8 cellular contexts compared by ENCODE assay signal in the genomic region with DNA sequence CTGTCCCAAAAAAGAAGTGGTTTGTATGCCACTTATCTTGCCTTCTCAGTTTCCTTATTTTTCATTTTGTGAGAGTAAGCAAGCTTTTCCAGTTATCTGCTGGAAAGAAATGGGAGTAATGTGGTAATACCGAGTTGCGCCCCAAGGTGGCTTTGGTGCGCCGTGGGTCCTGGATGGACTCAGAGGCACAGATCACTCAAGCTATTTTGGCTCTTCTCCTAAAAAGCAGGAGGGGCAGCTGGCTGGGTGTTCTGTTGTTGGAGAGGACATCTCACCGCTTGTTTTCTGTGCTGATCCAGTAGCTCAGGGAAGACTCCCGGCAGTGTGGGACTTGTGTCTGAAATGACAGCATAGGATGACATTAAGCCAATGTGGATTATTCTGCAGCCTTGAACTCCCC. TPM values are rescaled to one million over a fixed set of nuclear protein-coding genes. Genes with fewer than 3 reads are reported as not detected.
DNase-seq lines count a peak whose midpoint lies in the region; ATAC-seq and TF ChIP-seq lines count a peak whose summit lies in the region.

No MANE protein-coding gene starts in this region.

- H3K27me3 Mint-ChIP-seq in natural killer cell (ENCODE audit: low read depth in 2 of 2): no peaks in the 10 kb centered on the region
- H3K27me3 Mint-ChIP-seq in natural killer cell treated with Interleukin-12 subunit alpha and Interleukin-12 subunit beta and Interleukin-15 and Interleukin-18, amount 100 ng/mL, for 72 hours: no peaks in the 10 kb centered on the region

- H3K4me3 Mint-ChIP-seq in natural killer cell: no peak overlapping the region
- H3K4me3 Mint-ChIP-seq in natural killer cell treated with Interleukin-12 subunit alpha and Interleukin-12 subunit beta and Interleukin-15 and Interleukin-18, amount 100 ng/mL, for 72 hours: no peak overlapping the region

- H3K4me3 ChIP-seq in Peyer's patch: no peak overlapping the region
- H3K4me3 ChIP-seq in brain microvascular endothelial cell (ENCODE audit: low read depth, low read length): no peak overlapping the region
- H3K4me3 ChIP-seq in left lung: no peak overlapping the region

- H3K36me3 ChIP-seq in Peyer's patch (peaks cover 0 to 65% (median 0%) of the 10 kb centered on the region in 3 donors), brain microvascular endothelial cell (replicated peaks) (peaks cover 64% of the 10 kb centered on the region), left lung (peaks cover 0 to 82% of the 10 kb centered on the region in 2 donors)

- H3K27ac ChIP-seq in Peyer's patch (no peak overlapping the region), brain microvascular endothelial cell (no peak overlapping the region), left lung (no peak overlapping the region)

- no peaks in the 10 kb centered on the region for H3K9me3 Mint-ChIP-seq in natural killer cell
- no peaks in the 10 kb centered on the region for H3K9me3 Mint-ChIP-seq in natural killer cell treated with Interleukin-12 subunit alpha and Interleukin-12 subunit beta and Interleukin-15 and Interleukin-18, amount 100 ng/mL, for 72 hours

- peaks cover 7% of the 10 kb centered on the region for H3K36me3 Mint-ChIP-seq in natural killer cell
- H3K36me3 Mint-ChIP-seq in natural killer cell treated with Interleukin-12 subunit alpha and Interleukin-12 subunit beta and Interleukin-15 and Interleukin-18, amount 100 ng/mL, for 72 hours: peaks cover 19% of the 10 kb centered on the region

- TF ChIP-seq CTCF in natural killer cell (IDR thresholded peaks at IDR 0.05) (peak; percentile 49), Peyer's patch (IDR thresholded peaks at IDR 0.05) (peak; percentile 37 to 52 (median 45)), brain microvascular endothelial cell (IDR thresholded peaks at IDR 0.05; ENCODE audit: low read depth, low read length, missing control alignments) (peak; percentile 69), left lung (IDR thresholded peaks at IDR 0.05) (peak; percentile 13 to 45)

- H3K9me3 ChIP-seq in Peyer's patch: no peaks in the 10 kb centered on the region
- no peaks in the 10 kb centered on the region for H3K9me3 ChIP-seq in left lung

- H3K27me3 ChIP-seq in Peyer's patch: no peaks in the 10 kb centered on the region
- H3K27me3 ChIP-seq in brain microvascular endothelial cell (replicated peaks): no peaks in the 10 kb centered on the region
- H3K27me3 ChIP-seq in left lung: no peaks in the 10 kb centered on the region

- DNase-seq in natural killer cell (no peak), Peyer's patch (peak in 2 of 3 donors; percentile 62 to 75), brain microvascular endothelial cell (peak; percentile 26), left lung (peak in 1 of 2 donors; percentile 84), DMS79 treated with DMSO at 0.1 percent for 48 hours (lab: John Stamatoyannopoulos, UW) (no peak)
- no peak for DNase-seq in natural killer cell treated with Interleukin-12 subunit alpha and Interleukin-12 subunit beta and Interleukin-15 and Interleukin-18, amount 100 ng/mL, for 72 hours (ENCODE audit: low spot score)

- H3K27ac Mint-ChIP-seq in natural killer cell: peak overlapping the region; percentile 16 to 63
- no peak overlapping the region for H3K27ac Mint-ChIP-seq in natural killer cell treated with Interleukin-12 subunit alpha and Interleukin-12 subunit beta and Interleukin-15 and Interleukin-18, amount 100 ng/mL, for 72 hours

- intact Hi-C loops in natural killer cell (cut with micrococcal nuclease): no loop called here
- intact Hi-C loops in left lung (cut with DNase I): no loop called here

- in situ Hi-C loops in brain microvascular endothelial cell (cut with HindIII; ENCODE audit: low pct_ligation_motif_present, low sequenced_read_pairs): no loop called here

- H3K4me1 Mint-ChIP-seq in natural killer cell: peaks cover 38 to 40% of the 10 kb centered on the region in 2 donors
- peaks cover 45 to 47% of the 10 kb centered on the region in 2 donors for H3K4me1 Mint-ChIP-seq in natural killer cell treated with Interleukin-12 subunit alpha and Interleukin-12 subunit beta and Interleukin-15 and Interleukin-18, amount 100 ng/mL, for 72 hours (ENCODE audit: low read depth in 2 of 2)

- no peak for TF ChIP-seq POLR2A in Peyer's patch (IDR thresholded peaks at IDR 0.05)

- H3K4me1 ChIP-seq in Peyer's patch (peaks cover 0 to 4% (median 1%) of the 10 kb centered on the region in 4 donors), left lung (peaks cover 0 to 27% of the 10 kb centered on the region in 2 donors)

- no peak for ATAC-seq in natural killer cell
- no peak for ATAC-seq in natural killer cell treated with Interleukin-12 subunit alpha and Interleukin-12 subunit beta and Interleukin-15 and Interleukin-18, amount 100 ng/mL, for 72 hours
- peak; percentile 32 for ATAC-seq in left lung
- no peak for ATAC-seq in GM21515 (IDR thresholded peaks at IDR 0.05; ENCODE audit: unreplicated experiment)
- ATAC-seq in HG02610 (IDR thresholded peaks at IDR 0.05; ENCODE audit: unreplicated experiment): no peak

RNA-seq across cellular contexts. Expression of gene PRKRIP1, which starts 16.4 kb away (rescaled TPM):
- total RNA-seq in natural killer cell (10 to 100 TPM; 38.2 to 44.2 (median 39.5) TPM), Peyer's patch (10 to 100 TPM; 20.7 to 63.5 (median 38.2) TPM), left lung (10 to 100 TPM; 17.1 to 18.8 TPM)
- total RNA-seq in natural killer cell treated with Interleukin-12 subunit alpha and Interleukin-12 subunit beta and Interleukin-15 and Interleukin-18, amount 100 ng/mL, for 72 hours: 10 to 100 TPM; 26.7 to 39.5 TPM

RNA-seq across cellular contexts. Expression of gene ORAI2, which starts 20.8 kb away (rescaled TPM):
- total RNA-seq in natural killer cell (10 to 100 TPM; 39.1 to 55.0 (median 41.3) TPM), Peyer's patch (10 to 100 TPM in 1 of 4 donors, 1 to 10 TPM in 3; 2.1 to 39.6 (median 4.2) TPM), left lung (10 to 100 TPM; 22.3 to 38.2 TPM)
- 10 to 100 TPM; 56.5 to 70.4 TPM for total RNA-seq in natural killer cell treated with Interleukin-12 subunit alpha and Interleukin-12 subunit beta and Interleukin-15 and Interleukin-18, amount 100 ng/mL, for 72 hours

RNA-seq across cellular contexts. Expression of gene ALKBH4, which starts 52.1 kb away (rescaled TPM):
- total RNA-seq in natural killer cell (1 to 10 TPM; 4.1 to 9.2 (median 9.1) TPM), Peyer's patch (10 to 100 TPM; 10.7 to 40.5 (median 18.7) TPM), left lung (1 to 10 TPM; 8.6 to 9.5 TPM)
- 10 to 100 TPM in 1 of 2 donors, 1 to 10 TPM in 1; 7.8 to 19.3 TPM for total RNA-seq in natural killer cell treated with Interleukin-12 subunit alpha and Interleukin-12 subunit beta and Interleukin-15 and Interleukin-18, amount 100 ng/mL, for 72 hours

RNA-seq across cellular contexts. Expression of gene LRWD1, which starts 52.2 kb away (rescaled TPM):
- total RNA-seq in natural killer cell: 10 to 100 TPM; 20.0 to 24.1 (median 20.4) TPM
- 10 to 100 TPM; 22.9 to 44.2 TPM for total RNA-seq in natural killer cell treated with Interleukin-12 subunit alpha and Interleukin-12 subunit beta and Interleukin-15 and Interleukin-18, amount 100 ng/mL, for 72 hours
- 10 to 100 TPM; 22.6 to 79.2 (median 23.8) TPM for total RNA-seq in Peyer's patch
- total RNA-seq in left lung: 10 to 100 TPM; 12.9 to 16.6 TPM

RNA-seq across cellular contexts. Expression of gene SPDYE6, which starts 56.3 kb away (rescaled TPM):
- total RNA-seq in natural killer cell (not detected), Peyer's patch (not detected), left lung (not detected)
- not detected for total RNA-seq in natural killer cell treated with Interleukin-12 subunit alpha and Interleukin-12 subunit beta and Interleukin-15 and Interleukin-18, amount 100 ng/mL, for 72 hours

Comparison
In these comparisons a context has a peak if more than half of its experiments do, and no peak if none do; other contexts are left out.
1. H3K27ac Mint-ChIP-seq: peak in natural killer cell (2 of 2); none in natural killer cell treated with Interleukin-12 subunit alpha and Interleukin-12 subunit beta and Interleukin-15 and Interleukin-18, amount 100 ng/mL, for 72 hours (0 of 2).
2. DNase-seq: peak in Peyer's patch (2 of 3) and brain microvascular endothelial cell (single experiment); none in natural killer cell (single experiment), natural killer cell treated with Interleukin-12 subunit alpha and Interleukin-12 subunit beta and Interleukin-15 and Interleukin-18, amount 100 ng/mL, for 72 hours (single experiment) and DMS79 treated with DMSO at 0.1 percent for 48 hours (single experiment).
3. Peak in every context shown above with its lines, with median percentiles within 50 percentile points of each other: CTCF ChIP-seq.